Comparison of ENCODE assay signal across 21 cellular contexts in genomic region chr7:11650504-11650903, GRCh38.
"Had no signal": no experiment of that assay in that cellular context is flagged by ENCODE, and none has a peak within 500 bp of the region (broad histone marks: within the 10 kb centered on the region; RNA-seq: fewer than 3 reads in every experiment).

No MANE protein-coding gene starts in this region.

- H3K27me3 ChIP-seq: ascending aorta, left lung, suprapubic skin, tibial nerve had no signal

- ATAC-seq: activated T-cell treated with anti-CD3 and anti-CD28 coated beads, Interleukin-2, amount 50 U/mL, for 72 hours; left lung; naive thymus-derived CD4-positive, alpha-beta T cell; sciatic nerve; stimulated activated effector memory CD8-positive, alpha-beta T cell treated with anti-CD3 and anti-CD28 coated beads, Interleukin-12 subunit alpha, Interleukin-12 subunit beta, amount 100 ng/mL, for 72 hours; stimulated activated naive CD8-positive, alpha-beta T cell treated with anti-CD3 and anti-CD28 coated beads, Interleukin-15, amount 100 ng/mL, for 72 hours had no signal

- H3K36me3 ChIP-seq: ascending aorta, left lung, suprapubic skin, tibial nerve had no signal

- DNase-seq: activated CD4-positive, alpha-beta memory T cell treated with anti-CD3 and anti-CD28 coated beads for 36 hours; activated CD4-positive, alpha-beta T cell treated with anti-CD3 and anti-CD28 coated beads for 48 hours; activated effector memory CD4-positive, alpha-beta T cell treated with anti-CD3 and anti-CD28 coated beads, Interleukin-2, amount 50 U/mL, for 16 hours; activated naive CD4-positive, alpha-beta T cell treated with anti-CD3 and anti-CD28 coated beads, Interleukin-2, amount 10 ng/mL, durations not matched to agents 7 days and 5 days; activated T-cell treated with anti-CD3 and anti-CD28 coated beads, Interleukin-2, amount 50 U/mL, for 72 hours; central memory CD4-positive, alpha-beta T cell; effector memory CD4-positive, alpha-beta T cell; hippocampal formation; kidney glomerular epithelial cell; left lung; naive thymus-derived CD4-positive, alpha-beta T cell; occipital lobe; small intestine; stimulated activated CD4-positive, alpha-beta T cell treated with anti-CD3 and anti-CD28 coated beads, Interleukin-2, amount 100 ng/mL, for 24 hours; stimulated activated naive CD8-positive, alpha-beta T cell treated with anti-CD3 and anti-CD28 coated beads, Interleukin-15, amount 100 ng/mL, for 72 hours had no signal

- H3K27ac ChIP-seq: ascending aorta, left lung, suprapubic skin, tibial nerve had no signal

- H3K4me1 ChIP-seq: ascending aorta, left lung, suprapubic skin had no signal

- H3K9me3 ChIP-seq: ascending aorta, left lung, suprapubic skin, tibial nerve had no signal

- H3K4me3 ChIP-seq: ascending aorta, left lung, lung, suprapubic skin, tibial nerve had no signal
